Comparison of ENCODE assay signal across 22 cellular contexts in the genomic region with DNA sequence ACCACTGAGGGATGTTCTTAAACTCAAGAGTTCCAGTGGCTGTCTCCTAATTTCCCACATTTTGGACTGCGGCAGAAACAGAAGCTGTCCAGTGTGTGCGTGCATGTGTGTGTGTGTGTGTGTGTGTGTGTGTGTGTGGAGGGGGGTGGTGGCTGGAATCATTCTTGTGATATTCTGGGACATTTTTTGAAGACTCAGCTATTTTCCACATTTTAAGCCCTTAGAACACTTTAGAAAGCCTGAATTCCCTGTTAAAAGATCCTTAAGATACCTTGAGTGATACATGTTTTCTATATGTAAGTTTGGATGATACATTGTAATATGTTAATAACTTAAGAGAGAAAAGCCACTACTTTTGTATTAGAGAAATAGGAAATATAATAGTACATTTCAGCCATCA.
"Had no signal": no experiment of that assay in that cellular context is flagged by ENCODE, and none has a peak within 500 bp of the region (broad histone marks: within the 10 kb centered on the region; RNA-seq: fewer than 3 reads in every experiment).

No MANE protein-coding gene starts in this region.

- H3K27ac ChIP-seq: coronary artery, dorsolateral prefrontal cortex, esophagus muscularis mucosa, foreskin keratinocyte, gastroesophageal sphincter, heart left ventricle, hepatocyte, left lung, lower lobe of right lung had no signal

- FAIRE-seq: colon, endothelial cell of umbilical vein, frontal cortex, islet of Langerhans, keratinocyte had no signal

- DNase-seq: dermis blood vessel endothelial cell; dorsolateral prefrontal cortex; effector CD4-positive, alpha-beta T cell; effector memory CD4-positive, alpha-beta T cell; foreskin keratinocyte; heart left ventricle; hypothalamus; left cardiac atrium; left lung; left ventricle myocardium superior; lower lobe of right lung; mesendoderm; midbrain had no signal

- H3K36me3 ChIP-seq: esophagus muscularis mucosa, gastroesophageal sphincter, heart left ventricle, left lung, lower lobe of right lung had no signal

- H3K9me3 ChIP-seq: esophagus muscularis mucosa, gastroesophageal sphincter, heart left ventricle, left lung, lower lobe of right lung had no signal

- H3K4me1 ChIP-seq: foreskin keratinocyte, left lung, lower lobe of right lung had no signal

- ATAC-seq: foreskin keratinocyte, gastroesophageal sphincter, heart left ventricle, left cardiac atrium, left lung, left ventricle myocardium superior, lower lobe of right lung had no signal

- H3K27me3 ChIP-seq: esophagus muscularis mucosa, gastroesophageal sphincter, heart left ventricle, hepatocyte, left lung had no signal

- H2AFZ ChIP-seq: hepatocyte had no signal

- H3K79me2 ChIP-seq: hepatocyte had no signal

- H3K4me3 ChIP-seq: coronary artery, dorsolateral prefrontal cortex, esophagus muscularis mucosa, gastroesophageal sphincter, heart left ventricle, hepatocyte, left lung, lower lobe of right lung had no signal

- H3K4me2 ChIP-seq: hepatocyte had no signal
